ENCODE assay signal across 21 cellular contexts in genomic region chr12:20483776-20484175, GRCh38.
DNase-seq lines count a peak whose midpoint lies in the region; ATAC-seq, FAIRE-seq and TF ChIP-seq lines count a peak whose summit lies in the region.
"Had no signal": no experiment of that assay in that cellular context is flagged by ENCODE, and none has a peak within 500 bp of the region (broad histone marks: within the 10 kb centered on the region; RNA-seq: fewer than 3 reads in every experiment).

No MANE protein-coding gene starts in this region.

- ATAC-seq in A549: peak in 1 of 2 experiments; percentile 48; a peak in 1 of 6 replicates
- no peak for ATAC-seq in HG03457 (IDR thresholded peaks at IDR 0.05; ENCODE audit: unreplicated experiment)

- H2AFZ ChIP-seq in GM23248: peak overlapping the region; percentile 24; the same call in 1 of the 2 replicates

- no peaks in the 10 kb centered on the region for H4K20me1 ChIP-seq in GM23248 (ENCODE audit: insufficient read depth)

- H3K4me2 ChIP-seq in A549 (no peak overlapping the region; the same call in 2 of the 3 replicates), GM23248 (ENCODE audit: unreplicated experiment) (no peak overlapping the region)

- intact Hi-C loops in colonic mucosa (cut with DNase I): no loop called here

- H3K27me3 ChIP-seq in GM23248 (replicated peaks; ENCODE audit: insufficient read depth) (no peaks in the 10 kb centered on the region), colonic mucosa (no peaks in the 10 kb centered on the region)

- no peaks in the 10 kb centered on the region for H3K79me2 ChIP-seq in GM23248 (ENCODE audit: insufficient read depth)

- 98% methylated on average over 1 of the region's 1 CpG for WGBS in A549 (ENCODE audit: missing lambda C conversion rate)
- WGBS in GM23248 (ENCODE audit: low coverage in 1 of 2, low lambda C conversion rate in 2 of 2, missing lambda C conversion rate in 2 of 2), 2 experiments: 73 to 91% methylated on average over 1 of the region's 1 CpG

- no peak for TF ChIP-seq RAD21 in A549 (conservative IDR thresholded peaks at IDR 0.05 in 1 of 2, IDR thresholded peaks at IDR 0.05 in 1 of 2)

- POLR2A ChIA-PET in A549 (lab: Yijun Ruan, JAX): no interaction called here

- no peaks in the 10 kb centered on the region for H3K9me2 ChIP-seq in GM23248 (ENCODE audit: insufficient read depth)

- in situ Hi-C loops in GM23248 (cut with MboI): no loop called here

- H3K9ac ChIP-seq in GM23248 (no peak overlapping the region), colonic mucosa (ENCODE audit: low read depth in 2 of 2, low read length in 2 of 2) (no peak overlapping the region)

- TF ChIP-seq EP300 in A549 (IDR thresholded peaks at IDR 0.05): no peak

- H3K36me3 ChIP-seq in GM23248 (ENCODE audit: low read depth) (no peaks in the 10 kb centered on the region), colonic mucosa (no peaks in the 10 kb centered on the region)

- TF ChIP-seq POLR2A in A549 (IDR thresholded peaks at IDR 0.05; ENCODE audit: low read length): no peak

- H3K4me1 ChIP-seq in A549: peaks cover 59% of the 10 kb centered on the region
- H3K4me1 ChIP-seq in GM23248 (ENCODE audit: insufficient read depth): peaks cover 31% of the 10 kb centered on the region
- no peaks in the 10 kb centered on the region for H3K4me1 ChIP-seq in colonic mucosa

- H3K9me3 ChIP-seq in A549: no peaks in the 10 kb centered on the region
- no peaks in the 10 kb centered on the region for H3K9me3 ChIP-seq in GM23248 (ENCODE audit: low read depth)
- no peaks in the 10 kb centered on the region for H3K9me3 ChIP-seq in colonic mucosa

- DNase-seq in A549 (ENCODE audit: low read depth in 1 of 2, low spot score in 1 of 2): no peak
- DNase-seq in GM23248: peak; percentile 72
- peak; percentile 69 to 71 for DNase-seq in cardiac fibroblast (ENCODE audit: low read depth in 2 of 2)
- peak; percentile 72 for DNase-seq in iris pigment epithelial cell (ENCODE audit: low read depth)
- no peak for DNase-seq in stimulated activated CD4-positive, alpha-beta T cell treated with anti-CD3 and anti-CD28 coated beads, Interleukin-4, amount 100 ng/mL, for 1 hour
- DNase-seq in colonic mucosa: no peak
- DNase-seq in COLO668 (lab: John Stamatoyannopoulos, UW; ENCODE audit: unreplicated experiment): no peak
- DNase-seq: Calu3; CD4-positive, CD25-positive, alpha-beta regulatory T cell; DMS79 treated with DMSO at 0.1 percent for 48 hours; GDM1; GOT3; KBM-7; NCI-H1092 treated with DMSO at 0.1 percent for 48 hours; NCI-H1694; NCI-H2107; NCI-H345; NCI-H526 treated with DMSO at 0.1 percent for 48 hours; NK-92 treated with Interleukin-12 subunit alpha and Interleukin-12 subunit beta, amount 100 ng/mL, for 24 hours had no signal

- CTCF ChIA-PET in A549 (lab: Yijun Ruan, JAX): no interaction called here

- TF ChIP-seq CTCF in A549 (IDR thresholded peaks at IDR 0.05): no peak
- TF ChIP-seq CTCF in cardiac fibroblast (IDR thresholded peaks at IDR 0.05; ENCODE audit: low read depth, low read length): no peak
- TF ChIP-seq CTCF in colonic mucosa (IDR thresholded peaks at IDR 0.05): no peak

- H3K4me3 ChIP-seq in A549 (no peak overlapping the region), GM23248 (no peak overlapping the region), cardiac fibroblast (replicated peaks in 1 of 2; ENCODE audit: low read depth in 2 of 2, low read length in 2 of 2) (no peak overlapping the region), colonic mucosa (no peak overlapping the region)
- H3K4me3 ChIP-seq: SK-N-MC had no signal

- peak overlapping the region; percentile 15 to 18; a peak in 1 of 6 replicates for H3K27ac ChIP-seq in A549
- no peak overlapping the region for H3K27ac ChIP-seq in GM23248
- H3K27ac ChIP-seq in colonic mucosa: no peak overlapping the region
- H3K27ac ChIP-seq: SK-N-MC had no signal

- FAIRE-seq in A549 (lab: Jason Lieb, UNC): no peak

- peaks cover 10% of the 10 kb centered on the region for H3F3A ChIP-seq in GM23248 (ENCODE audit: insufficient read depth)

TF ChIP-seq in A549, 52 proteins besides CTCF, POLR2A, EP300 and RAD21:
- no peak for TF ChIP-seq KDM1A (IDR thresholded peaks at IDR 0.05; ENCODE audit: low read depth)
- TF ChIP-seq ESRRA (IDR thresholded peaks at IDR 0.05; ENCODE audit: borderline replicate concordance, low read length): no peak
- TF ChIP-seq HOXA7 (CRISPR knock-in tag; IDR thresholded peaks at IDR 0.05): no peak
- no peak for TF ChIP-seq HEYL (CRISPR knock-in tag; IDR thresholded peaks at IDR 0.05)
- no peak for TF ChIP-seq E2F6 (IDR thresholded peaks at IDR 0.05; ENCODE audit: borderline replicate concordance, low read depth)
- TF ChIP-seq PBX3 (IDR thresholded peaks at IDR 0.05): no peak
- no peak for TF ChIP-seq ZC3H11A (IDR thresholded peaks at IDR 0.05)
- no peak for TF ChIP-seq JUN (IDR thresholded peaks at IDR 0.05)
- TF ChIP-seq ATOH8 (CRISPR knock-in tag; IDR thresholded peaks at IDR 0.05; ENCODE audit: low read depth): no peak
- no peak for TF ChIP-seq CBX8 (IDR thresholded peaks at IDR 0.05)
- TF ChIP-seq CBX2 (IDR thresholded peaks at IDR 0.05; ENCODE audit: borderline replicate concordance, low read depth): no peak
- no peak for TF ChIP-seq NFE2L2 (conservative IDR thresholded peaks at IDR 0.05; ENCODE audit: low read length)
- no peak for TF ChIP-seq MAFK (IDR thresholded peaks at IDR 0.05; ENCODE audit: partially characterized antibody)
- TF ChIP-seq NPAS2 (CRISPR knock-in tag; IDR thresholded peaks at IDR 0.05; ENCODE audit: borderline replicate concordance): no peak
- TF ChIP-seq HDAC2 (IDR thresholded peaks at IDR 0.05): no peak
- TF ChIP-seq MAZ (IDR thresholded peaks at IDR 0.05; ENCODE audit: borderline replicate concordance, low read depth, low read length): no peak
- no peak for TF ChIP-seq SMC3 (IDR thresholded peaks at IDR 0.05)
- TF ChIP-seq ZFP36 (IDR thresholded peaks at IDR 0.05; ENCODE audit: borderline replicate concordance, partially characterized antibody): no peak

Comparison
In these comparisons a context has a peak if more than half of its experiments do, and no peak if none do; other contexts are left out.
1. DNase-seq: peak in GM23248 (single experiment), cardiac fibroblast (2 of 2) and iris pigment epithelial cell (single experiment); none in A549 (0 of 2), stimulated activated CD4-positive, alpha-beta T cell treated with anti-CD3 and anti-CD28 coated beads, Interleukin-4, amount 100 ng/mL, for 1 hour (single experiment), colonic mucosa (single experiment) and COLO668 (single experiment).
2. H3K27ac ChIP-seq: peak in A549 (2 of 2); none in GM23248 (single experiment) and colonic mucosa (single experiment).